In genomic region chr1:26318338-26319064, GRCh38 we compare ENCODE assay signal across 11 cellular contexts. TPM values are rescaled to one million over a fixed set of nuclear protein-coding genes. Genes with fewer than 3 reads are reported as not detected.
DNase-seq lines count a peak whose midpoint lies in the region; ATAC-seq and TF ChIP-seq lines count a peak whose summit lies in the region.
"Had no signal": no experiment of that assay in that cellular context is flagged by ENCODE, and none has a peak within 500 bp of the region (broad histone marks: within the 10 kb centered on the region; RNA-seq: fewer than 3 reads in every experiment).

No MANE protein-coding gene starts in this region.

- intact Hi-C loops in adrenal gland (cut with DNase I) (no loop called here), psoas muscle (cut with DNase I) (no loop called here)

- H3F3A ChIP-seq in MM.1S (ENCODE audit: insufficient read depth, low read length): no peaks in the 10 kb centered on the region

- H3K9ac ChIP-seq in MM.1S (ENCODE audit: low read length): no peak overlapping the region

- TF ChIP-seq CTCF in MM.1S (IDR thresholded peaks at IDR 0.05; ENCODE audit: low read length) (no peak), adrenal gland (IDR thresholded peaks at IDR 0.05) (no peak), psoas muscle (IDR thresholded peaks at IDR 0.05) (no peak)

- no peaks in the 10 kb centered on the region for H3K9me2 ChIP-seq in MM.1S (replicated peaks; ENCODE audit: insufficient read depth, low read length)

- no peak for ATAC-seq in HG02759 (IDR thresholded peaks at IDR 0.05; ENCODE audit: unreplicated experiment)
- no peak for ATAC-seq in GM21786 (IDR thresholded peaks at IDR 0.05; ENCODE audit: unreplicated experiment)
- no peak for ATAC-seq in psoas muscle

- no peaks in the 10 kb centered on the region for H3K79me2 ChIP-seq in MM.1S (ENCODE audit: low read length)

- no peaks in the 10 kb centered on the region for H4K20me1 ChIP-seq in MM.1S (ENCODE audit: insufficient read depth, low read length)

- peak overlapping the region; percentile 12; the same call in 1 of the 2 replicates for H3K4me3 ChIP-seq in MM.1S (ENCODE audit: low read length)
- H3K4me3 ChIP-seq in adrenal gland: no peak overlapping the region
- no peak overlapping the region for H3K4me3 ChIP-seq in psoas muscle
- H3K4me3 ChIP-seq: SJCRH30 had no signal

- no peak overlapping the region for H3K27ac ChIP-seq in MM.1S (ENCODE audit: low read length)
- peak overlapping the region in 1 of 5 donors; percentile 6 for H3K27ac ChIP-seq in adrenal gland
- H3K27ac ChIP-seq in psoas muscle: no peak overlapping the region
- H3K27ac ChIP-seq: brain microvascular endothelial cell, SJCRH30 had no signal

- H3K4me2 ChIP-seq in MM.1S (ENCODE audit: low read depth, low read length): peak overlapping the region; percentile 37; the same call in 1 of the 2 replicates

- H3K36me3 ChIP-seq in MM.1S (replicated peaks; ENCODE audit: insufficient read depth, low read length) (no peaks in the 10 kb centered on the region), adrenal gland (replicated peaks in 1 of 2) (no peaks in the 10 kb centered on the region), psoas muscle (ENCODE audit: insufficient read depth in 1 of 2, low read depth in 1 of 2) (no peaks in the 10 kb centered on the region)
- H3K36me3 ChIP-seq: brain microvascular endothelial cell, SJCRH30 had no signal

- WGBS in adrenal gland, 4 donors: 68 to 78% (median 71%) methylated on average over 8 to 9 of the region's 9 CpGs
- 69 to 81% (median 70%) methylated on average over 9 of the region's 9 CpGs for WGBS in psoas muscle, 3 donors

- H3K4me1 ChIP-seq in MM.1S (ENCODE audit: low read length) (peaks cover 26% of the 10 kb centered on the region), adrenal gland (replicated peaks in 1 of 2) (no peaks in the 10 kb centered on the region), psoas muscle (peaks cover 4% of the 10 kb centered on the region)
- H3K4me1 ChIP-seq: SJCRH30 had no signal

- H3K9me3 ChIP-seq in MM.1S (replicated peaks; ENCODE audit: insufficient read depth, low read length) (no peaks in the 10 kb centered on the region), adrenal gland (replicated peaks in 1 of 3) (no peaks in the 10 kb centered on the region), psoas muscle (no peaks in the 10 kb centered on the region)
- H3K9me3 ChIP-seq: SJCRH30 had no signal

- no peak overlapping the region for H2AFZ ChIP-seq in MM.1S (ENCODE audit: low read length)

- TF ChIP-seq POLR2A in adrenal gland (IDR thresholded peaks at IDR 0.05): no peak

- H3K27me3 ChIP-seq in MM.1S (replicated peaks; ENCODE audit: insufficient read depth, low read length) (no peaks in the 10 kb centered on the region), adrenal gland (no peaks in the 10 kb centered on the region), psoas muscle (ENCODE audit: insufficient read depth in 3 of 3, low read length in 2 of 3) (peaks cover 0 to 3% (median 0%) of the 10 kb centered on the region in 3 donors)
- H3K27me3 ChIP-seq: brain microvascular endothelial cell had no signal

- DNase-seq in DMS 273 (lab: John Stamatoyannopoulos, UW; ENCODE audit: unreplicated experiment): peak; percentile 71
- no peak for DNase-seq in MM.1S
- DNase-seq in adrenal gland: peak in 4 of 7 donors; percentile 34 to 43 (median 40)
- peak; percentile 56 for DNase-seq in pons (ENCODE audit: low spot score)
- no peak for DNase-seq in psoas muscle
- no peak for DNase-seq in cerebellum (ENCODE audit: low spot score)
- DNase-seq: brain microvascular endothelial cell, SJCRH30 had no signal

RNA-seq across cellular contexts. Expression of gene CD52, which starts 0.7 kb away (rescaled TPM):
- 1 to 10 TPM in 6 of 8 donors, not detected in 2; 3.8 to 8.9 (median 4.8) TPM for total RNA-seq in adrenal gland
- polyA plus RNA-seq in adrenal gland: 100 to 1,000 TPM in 1 of 3 donors, 10 to 100 TPM in 2; 13.6 to 239 (median 14.1) TPM
- 1 to 10 TPM; 2.1 to 4.2 (median 4.1) TPM for total RNA-seq in psoas muscle
- 1 to 10 TPM; 2.9 to 3.9 (median 3.6) TPM for polyA plus RNA-seq in psoas muscle
- total RNA-seq in cerebellum: not detected
- total RNA-seq: SJCRH30 had no signal

RNA-seq across cellular contexts. Expression of gene UBXN11, which starts 12.1 kb away (rescaled TPM):
- total RNA-seq in adrenal gland (10 to 100 TPM in 6 of 8 donors, 1 to 10 TPM in 2; 5.3 to 28.5 (median 13.7) TPM), psoas muscle (1 to 10 TPM; 3.5 to 7.0 (median 3.9) TPM), cerebellum (10.2 TPM)
- polyA plus RNA-seq in adrenal gland (100 to 1,000 TPM in 1 of 3 donors, 10 to 100 TPM in 1, 1 to 10 TPM in 1; 5.9 to 154 (median 53.1) TPM), psoas muscle (1 to 10 TPM; 3.9 to 6.8 (median 5.8) TPM)

RNA-seq across cellular contexts. Expression of gene CRYBG2, which starts 35.4 kb away (rescaled TPM):
- total RNA-seq in adrenal gland (not detected), psoas muscle (1 to 10 TPM in 1 of 4 donors, under 1 TPM in 1, not detected in 2; 0.56 to 2.9 TPM), cerebellum (1.7 TPM)
- polyA plus RNA-seq in adrenal gland (under 1 TPM in 2 of 3 donors, not detected in 1; 0.20 to 0.48 TPM), psoas muscle (under 1 TPM in 1 of 3 donors, not detected in 2; 0.01 TPM)
- total RNA-seq: SJCRH30 had no signal

RNA-seq across cellular contexts. Expression of gene SH3BGRL3, which starts 38.6 kb away (rescaled TPM):
- total RNA-seq in adrenal gland (100 to 1,000 TPM in 3 of 8 donors, 10 to 100 TPM in 5; 34.0 to 123 (median 77.9) TPM), psoas muscle (10 to 100 TPM; 21.4 to 30.6 (median 22.6) TPM), cerebellum (13.9 TPM)
- polyA plus RNA-seq in adrenal gland (100 to 1,000 TPM; 178 to 350 (median 321) TPM), psoas muscle (10 to 100 TPM; 10.9 to 78.1 (median 18.2) TPM)

RNA-seq across cellular contexts. Expression of gene ZNF683, which starts 54.0 kb away (rescaled TPM):
- under 1 TPM in 1 of 8 donors, not detected in 7; 0.25 TPM for total RNA-seq in adrenal gland
- polyA plus RNA-seq in adrenal gland: under 1 TPM in 2 of 3 donors, not detected in 1; 0.20 to 0.24 TPM
- total RNA-seq in psoas muscle: not detected
- polyA plus RNA-seq in psoas muscle: under 1 TPM in 1 of 3 donors, not detected in 2; 0.06 TPM
- total RNA-seq in cerebellum: not detected
- total RNA-seq: SJCRH30 had no signal
- polyA plus RNA-seq: keratinocyte had no signal

Comparison
In these comparisons a context has a peak if more than half of its experiments do, and no peak if none do; other contexts are left out.
1. DNase-seq: peak in DMS 273 (single experiment), adrenal gland (4 of 7) and pons (single experiment); none in MM.1S (single experiment), psoas muscle (0 of 2) and cerebellum (single experiment).